23 cellular contexts compared by ENCODE assay signal in the genomic region with DNA sequence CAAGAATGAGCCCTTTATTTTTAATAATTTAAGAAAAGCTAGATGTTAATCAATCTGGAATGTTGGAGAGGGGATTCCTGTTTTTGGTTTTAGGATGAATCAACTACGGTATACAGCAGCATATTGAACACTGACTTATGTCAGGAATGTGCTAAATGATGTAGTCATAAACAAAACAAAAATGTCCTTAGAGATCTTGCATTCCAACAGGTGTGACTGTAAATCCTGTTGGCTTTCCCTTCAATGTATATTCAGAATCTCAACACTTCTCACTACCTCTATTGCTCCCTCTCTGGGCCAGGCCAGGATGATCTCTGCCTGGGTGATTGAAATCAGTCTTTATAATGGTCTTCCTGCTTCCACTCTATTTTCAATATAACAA. TPM values are rescaled to one million over a fixed set of nuclear protein-coding genes. Genes with fewer than 3 reads are reported as not detected.
DNase-seq lines count a peak whose midpoint lies in the region; TF ChIP-seq lines count a peak whose summit lies in the region.
"Had no signal": no experiment of that assay in that cellular context is flagged by ENCODE, and none has a peak within 500 bp of the region (broad histone marks: within the 10 kb centered on the region; RNA-seq: fewer than 3 reads in every experiment).

No MANE protein-coding gene starts in this region.

- intact Hi-C loops in dorsolateral prefrontal cortex (cut with DNase I), result no loop called here

- DNase-seq in Daoy (ENCODE audit: low read depth) (peak; percentile 0), HS-27A (ENCODE audit: low read depth) (peak; percentile 62), brain microvascular endothelial cell (peak; percentile 5), kidney tubule cell (ENCODE audit: low spot score) (peak; percentile 87), coronary artery (ENCODE audit: low spot score) (no peak), caudate nucleus (lab: John Stamatoyannopoulos, UW) (no peak), dorsolateral prefrontal cortex (no peak)
- DNase-seq in activated CD4-positive, alpha-beta T cell treated with anti-CD3 and anti-CD28 coated beads, Interleukin-2, amount 50 U/mL, for 1 hour, result no peak
- DNase-seq: activated CD4-positive, alpha-beta T cell treated with anti-CD3 and anti-CD28 coated beads for 36 hours; activated gamma-delta T cell; DMS 273 treated with DMSO at 0.1 percent for 48 hours; esophagus squamous epithelium; kidney; NCI-H1930; NCI-H510A; nephron progenitor cell; retina; stimulated activated CD4-positive, alpha-beta T cell treated with anti-CD3 and anti-CD28 coated beads, Interleukin-15, amount 100 ng/mL, for 24 hours; stimulated activated naive B cell treated with anti-CD40 and anti-IgM and Interleukin-4, amounts not matched to agents 10 μg/mL and 1 μg/mL and 100 μg/mL, for 72 hours; tibial artery had no signal

- H3K4me3 ChIP-seq in brain microvascular endothelial cell (ENCODE audit: low read depth, low read length), result no peak overlapping the region
- no peak overlapping the region for H3K4me3 ChIP-seq in coronary artery
- H3K4me3 ChIP-seq in dorsolateral prefrontal cortex, result no peak overlapping the region
- H3K4me3 ChIP-seq: BLaER1 treated with 17β-estradiol and CSF1 and Interleukin-3, amounts not matched to agents 10 nM and 100 nM; esophagus squamous epithelium; HAP-1; SJSA1; tibial artery had no signal

- TF ChIP-seq CTCF in brain microvascular endothelial cell (IDR thresholded peaks at IDR 0.05; ENCODE audit: low read depth, low read length, missing control alignments) (no peak), coronary artery (IDR thresholded peaks at IDR 0.05) (no peak), dorsolateral prefrontal cortex (IDR thresholded peaks at IDR 0.05 in 54 of 56, conservative IDR thresholded peaks at IDR 0.05 in 2 of 56; ENCODE audit: low read depth in 1 of 56, partially characterized antibody in 56 of 56) (no peak)

- in situ Hi-C loops in brain microvascular endothelial cell (cut with HindIII; ENCODE audit: low pct_ligation_motif_present, low sequenced_read_pairs), result no loop called here

- H3K27ac ChIP-seq in brain microvascular endothelial cell, result no peak overlapping the region
- no peak overlapping the region for H3K27ac ChIP-seq in coronary artery
- no peak overlapping the region for H3K27ac ChIP-seq in caudate nucleus (ENCODE audit: low read depth, low read length)
- H3K27ac ChIP-seq in dorsolateral prefrontal cortex, result no peak overlapping the region
- H3K27ac ChIP-seq: BLaER1 treated with 17β-estradiol and CSF1 and Interleukin-3, amounts not matched to agents 10 nM and 100 nM; esophagus squamous epithelium; tibial artery had no signal

- H3K36me3 ChIP-seq in brain microvascular endothelial cell (replicated peaks), result no peaks in the 10 kb centered on the region
- H3K36me3 ChIP-seq: tibial artery had no signal

- no peaks in the 10 kb centered on the region for H3K27me3 ChIP-seq in brain microvascular endothelial cell (replicated peaks)
- no peaks in the 10 kb centered on the region for H3K27me3 ChIP-seq in dorsolateral prefrontal cortex
- H3K27me3 ChIP-seq: BLaER1 treated with 17β-estradiol and CSF1 and Interleukin-3, amounts not matched to agents 10 nM and 100 nM; esophagus squamous epithelium; SJSA1; tibial artery had no signal

RNA-seq across cellular contexts. Expression of gene BDH2, which starts 37.8 kb away (rescaled TPM):
- 4.6 and 7.7 TPM in 2 replicates for total RNA-seq in Daoy (2014; rRNA removed; shearing (Covaris generic))
- total RNA-seq in dorsolateral prefrontal cortex, result 10 to 100 TPM; 22.2 to 79.3 (median 39.1) TPM

Comparison
In these comparisons a context has a peak if more than half of its experiments do, and no peak if none do; other contexts are left out.
1. DNase-seq: peak in Daoy (single experiment), HS-27A (single experiment), brain microvascular endothelial cell (single experiment) and kidney tubule cell (single experiment); none in coronary artery (single experiment), activated CD4-positive, alpha-beta T cell treated with anti-CD3 and anti-CD28 coated beads, Interleukin-2, amount 50 U/mL, for 1 hour (single experiment), caudate nucleus (0 of 61) and dorsolateral prefrontal cortex (0 of 10).